Comparison of ENCODE assay signal across 24 cellular contexts in genomic region chr12:46320731-46321130, GRCh38. TPM values are rescaled to one million over a fixed set of nuclear protein-coding genes. Genes with fewer than 3 reads are reported as not detected.
DNase-seq lines count a peak whose midpoint lies in the region; ATAC-seq, FAIRE-seq and TF ChIP-seq lines count a peak whose summit lies in the region.
"Had no signal": no experiment of that assay in that cellular context is flagged by ENCODE, and none has a peak within 500 bp of the region (broad histone marks: within the 10 kb centered on the region; RNA-seq: fewer than 3 reads in every experiment).

No MANE protein-coding gene starts in this region.

- H2AFZ ChIP-seq in H1 (ENCODE audit: low read length), result 0 out of 2 replicates have a peak overlapping the region, but pooled peaks have one; percentile 14
- H2AFZ ChIP-seq in MM.1S (ENCODE audit: low read length), result no peak overlapping the region

- 0 out of 2 replicates have a peak overlapping the region, but pooled peaks have one; percentile 73 for H2BK12ac ChIP-seq in H1 (ENCODE audit: low read depth, low read length)

- H3K36me3 ChIP-seq in HUES48 (ENCODE audit: control insufficient read depth, insufficient read depth, low read length) (no peaks in the 10 kb centered on the region), H1 (ENCODE audit: control insufficient read depth in 2 of 4, insufficient read depth in 4 of 4, low read length in 3 of 4) (peaks cover 0 to 10% (median 0%) of the 10 kb centered on the region in 4 experiments; a peak in 2 of 8 replicates), iPS-20b (ENCODE audit: insufficient read depth, low read depth, low read length) (no peaks in the 10 kb centered on the region), MM.1S (replicated peaks; ENCODE audit: insufficient read depth, low read length) (no peaks in the 10 kb centered on the region)
- H3K36me3 ChIP-seq: BE2C, HAP-1 had no signal

- no peak for DNase-seq in H1 (ENCODE audit: low read depth in 1 of 2, low spot score in 2 of 2)
- no peak for DNase-seq in activated CD4-positive, alpha-beta T cell treated with anti-CD3 and anti-CD28 coated beads, Interleukin-2, amount 50 U/mL, for 4 hours
- no peak for DNase-seq in MM.1S
- no peak for DNase-seq in posterior cingulate gyrus
- DNase-seq: ACHN; BE2C; C1 segment of cervical spinal cord; CD4-positive, CD25-positive, alpha-beta regulatory T cell; CD8-positive, alpha-beta memory T cell; COR-L47; DMS 273 treated with DMSO at 0.1 percent for 48 hours; DMS53; DND-41; GOT3; KBM-7 had no signal

- TF ChIP-seq EP300 in H1 (IDR thresholded peaks at IDR 0.05; ENCODE audit: borderline replicate concordance in 1 of 2, low read depth in 2 of 2, low read length in 2 of 2), result no peak

- H3K27ac ChIP-seq in HUES48 (ENCODE audit: low read depth, low read length) (peak overlapping the region; percentile 95), H1 (ENCODE audit: low read depth, low read length) (no peak overlapping the region), iPS-20b (ENCODE audit: low read length) (peak overlapping the region; percentile 2), MM.1S (ENCODE audit: low read length) (no peak overlapping the region)

- H3K4ac ChIP-seq in H1 (replicated peaks; ENCODE audit: insufficient read length, low read depth, low read length), result peak overlapping the region; percentile 6

- no peak for TF ChIP-seq RAD21 in H1 (IDR thresholded peaks at IDR 0.05 in 1 of 2, conservative IDR thresholded peaks at IDR 0.05 in 1 of 2; ENCODE audit: low read depth in 2 of 2, low read length in 2 of 2)

- no peak overlapping the region for H4K8ac ChIP-seq in H1 (ENCODE audit: extremely low read depth, insufficient read depth, low read length)

- no peak for ATAC-seq in HG03565 (IDR thresholded peaks at IDR 0.05; ENCODE audit: unreplicated experiment)
- ATAC-seq: HepG2 had no signal

- peaks cover 28% of the 10 kb centered on the region for H3K4me1 ChIP-seq in HUES48 (ENCODE audit: control insufficient read depth, insufficient read depth, low read length)
- H3K4me1 ChIP-seq in H1 (replicated peaks in 1 of 4; ENCODE audit: control insufficient read depth in 3 of 4, insufficient read depth in 4 of 4, low read length in 3 of 4), result peaks cover 2 to 11% (median 3%) of the 10 kb centered on the region in 4 experiments; a peak in 6 of 7 replicates
- peaks cover 17% of the 10 kb centered on the region; the same call in 1 of the 2 replicates for H3K4me1 ChIP-seq in iPS-20b (ENCODE audit: insufficient read depth, low read length)
- no peaks in the 10 kb centered on the region for H3K4me1 ChIP-seq in MM.1S (ENCODE audit: low read length)
- H3K4me1 ChIP-seq: BE2C had no signal

- peak overlapping the region; percentile 6; the same call in 1 of the 2 replicates for H3K18ac ChIP-seq in H1 (ENCODE audit: extremely low read depth, low read length)

- peak overlapping the region; percentile 32 for H4K91ac ChIP-seq in H1 (replicated peaks; ENCODE audit: insufficient read length, low read length)

- H2AK5ac ChIP-seq in H1 (ENCODE audit: low read depth, low read length), result 0 out of 2 replicates have a peak overlapping the region, but pooled peaks have one; percentile 85

- FAIRE-seq in H1 (lab: Jason Lieb, UNC), result no peak
- FAIRE-seq: A204.1, G401.6, GM12891, GM19239, HepG2 had no signal

- no peak overlapping the region for H3K9ac ChIP-seq in HUES48 (ENCODE audit: low read depth, low read length)
- H3K9ac ChIP-seq in H1 (replicated peaks in 1 of 4; ENCODE audit: extremely low read depth in 1 of 4, low read depth in 3 of 4, low read length in 3 of 4), result no peak overlapping the region
- H3K9ac ChIP-seq in iPS-20b (ENCODE audit: low read depth, low read length), result no peak overlapping the region
- no peak overlapping the region for H3K9ac ChIP-seq in MM.1S (ENCODE audit: low read length)

- H3K27me3 ChIP-seq in HUES48 (ENCODE audit: control insufficient read depth, insufficient read depth, low read length) (no peaks in the 10 kb centered on the region), H1 (replicated peaks in 1 of 4; ENCODE audit: control insufficient read depth in 3 of 4, extremely low read depth in 1 of 4, insufficient read depth in 3 of 4, low read length in 3 of 4) (no peaks in the 10 kb centered on the region), iPS-20b (ENCODE audit: insufficient read depth, low read length) (no peaks in the 10 kb centered on the region), MM.1S (replicated peaks; ENCODE audit: insufficient read depth, low read length) (no peaks in the 10 kb centered on the region)

- intact Hi-C loops in posterior cingulate gyrus (cut with DNase I), result no loop called here

- H3K14ac ChIP-seq in H1 (ENCODE audit: insufficient read length), result no peak overlapping the region

- H2BK5ac ChIP-seq in H1 (ENCODE audit: low read depth, low read length), result peak overlapping the region; percentile 18; the same call in 1 of the 2 replicates

- H2BK120ac ChIP-seq in H1 (replicated peaks; ENCODE audit: low read depth, low read length), result peak overlapping the region; percentile 16

- H4K20me1 ChIP-seq in H1 (replicated peaks in 1 of 2; ENCODE audit: control insufficient read depth in 1 of 2, insufficient read depth in 2 of 2, low read length in 2 of 2) (no peaks in the 10 kb centered on the region), MM.1S (ENCODE audit: insufficient read depth, low read length) (no peaks in the 10 kb centered on the region)

- 26% methylated on average over 1 of the region's 1 CpG; no CpG with 5 or more reads in 1 of the 2 experiments for WGBS in H1 (ENCODE audit: extremely low coverage in 1 of 2, insufficient coverage in 1 of 2, insufficient read length in 1 of 2, insufficient replicate concordance in 2 of 2, low coverage in 1 of 2, low lambda C conversion rate in 2 of 2, missing lambda C conversion rate in 1 of 2), 2 experiments

- H3K9me3 ChIP-seq in HUES48 (ENCODE audit: control insufficient read depth, insufficient read depth, low read length), result peaks cover 21% of the 10 kb centered on the region
- peaks cover 25% of the 10 kb centered on the region in 2 experiments for H3K9me3 ChIP-seq in H1 (ENCODE audit: insufficient read depth in 2 of 2, low read depth in 1 of 2, low read length in 1 of 2)
- H3K9me3 ChIP-seq in iPS-20b (ENCODE audit: insufficient read depth, low read depth, low read length), result peaks cover 28% of the 10 kb centered on the region; the same call in 1 of the 2 replicates
- no peaks in the 10 kb centered on the region for H3K9me3 ChIP-seq in MM.1S (replicated peaks; ENCODE audit: insufficient read depth, low read length)
- H3K9me3 ChIP-seq: BE2C, HAP-1 had no signal

- H3K23me2 ChIP-seq in H1 (ENCODE audit: low read depth, low read length), result no peaks in the 10 kb centered on the region

- no peaks in the 10 kb centered on the region for H3F3A ChIP-seq in MM.1S (ENCODE audit: insufficient read depth, low read length)

- no peaks in the 10 kb centered on the region for H3K79me1 ChIP-seq in H1 (ENCODE audit: low read depth, low read length)

- H3K79me2 ChIP-seq in H1 (ENCODE audit: control insufficient read depth in 1 of 2, insufficient read depth in 2 of 2, low read length in 2 of 2) (no peaks in the 10 kb centered on the region), MM.1S (ENCODE audit: low read length) (no peaks in the 10 kb centered on the region)

- CTCF ChIA-PET in H1 (lab: Charles Lee; ENCODE audit: partially characterized antibody), result no interaction called here

- no peak overlapping the region for H3K56ac ChIP-seq in H1 (replicated peaks; ENCODE audit: insufficient read length, low read depth, low read length)

- no peak overlapping the region for H3K23ac ChIP-seq in H1 (ENCODE audit: insufficient read length)

- TF ChIP-seq POLR2A in H1 (IDR thresholded peaks at IDR 0.05; ENCODE audit: control extremely low read depth in 1 of 2, low read depth in 2 of 2, low read length in 2 of 2), result no peak

- H2BK15ac ChIP-seq in H1 (ENCODE audit: low read length), result no peak overlapping the region

- TF ChIP-seq CTCF in H1 (IDR thresholded peaks at IDR 0.05; ENCODE audit: control extremely low read depth in 1 of 3, insufficient read depth in 1 of 3, low read depth in 1 of 3, low read length in 3 of 3) (no peak), MM.1S (IDR thresholded peaks at IDR 0.05; ENCODE audit: low read length) (no peak)

- H3K4me3 ChIP-seq in HUES48 (ENCODE audit: low read depth, low read length) (no peak overlapping the region), H1 (ENCODE audit: extremely low read depth in 1 of 4, insufficient read depth in 2 of 4, low read depth in 3 of 4, low read length in 4 of 4) (no peak overlapping the region), iPS-20b (ENCODE audit: low read length) (no peak overlapping the region), MM.1S (ENCODE audit: low read length) (no peak overlapping the region)
- H3K4me3 ChIP-seq: HAP-1 had no signal

- peak overlapping the region; percentile 90 for H4K5ac ChIP-seq in H1 (ENCODE audit: insufficient read length, low read depth, low read length)

- POLR2A ChIA-PET in H1 (lab: Charles Lee; ENCODE audit: partially characterized antibody), result no interaction called here

- no peak overlapping the region for H3K4me2 ChIP-seq in H1 (ENCODE audit: insufficient read depth in 1 of 2, low read depth in 2 of 2, low read length in 2 of 2)
- H3K4me2 ChIP-seq in MM.1S (ENCODE audit: low read depth, low read length), result no peak overlapping the region

- H2BK20ac ChIP-seq in H1 (ENCODE audit: low read length), result peak overlapping the region; percentile 92

- H3K9me2 ChIP-seq in MM.1S (replicated peaks; ENCODE audit: insufficient read depth, low read length), result no peaks in the 10 kb centered on the region

TF ChIP-seq in H1, 55 proteins besides CTCF, POLR2A, EP300 and RAD21 (continues in another document):
- TF ChIP-seq CBX5 (IDR thresholded peaks at IDR 0.05; ENCODE audit: low read depth, low read length), result no peak

RNA-seq across cellular contexts. Expression of gene SLC38A2, which starts 51.8 kb away (rescaled TPM):
- 620 and 684 TPM in 2 replicates for total RNA-seq in H1 (2021; fragmentation: NEBNext Ultra II Directional; extraction: Animal tissue kit (Norgen Biotek cat#: 25700))
- 163 and 245 TPM in 2 replicates for polyA plus RNA-seq in H1 (2011; rRNA removed)
- polyA plus RNA-seq in H1 (2011; cell fraction: cytosol; rRNA removed), result 172 TPM
- polyA plus RNA-seq in H1 (2011; cell fraction: nucleus; rRNA removed), result 187 TPM
- 133 to 299 TPM (median 236 TPM) in 4 replicates for polyA plus RNA-seq in H1 (2012, experiment 1 of 2)
- polyA plus RNA-seq in H1 (2012, experiment 2 of 2), result 17.4 TPM
- 830 TPM for polyA plus RNA-seq in H1 (2013, experiment 1 of 2)
- polyA plus RNA-seq in H1 (2013, experiment 2 of 2), result 877 TPM
- 313 and 345 TPM in 2 replicates for polyA minus RNA-seq in H1 (2011; rRNA and poly(A)+ RNA removed)
- 195 TPM for polyA minus RNA-seq in H1 (2011; cell fraction: cytosol; rRNA and poly(A)+ RNA removed)
- 474 TPM for polyA minus RNA-seq in H1 (2011; cell fraction: nucleus; rRNA and poly(A)+ RNA removed)

RNA-seq across cellular contexts. Expression of gene SLC38A1, which starts 51.9 kb away (rescaled TPM):
- 242 and 253 TPM in 2 replicates for total RNA-seq in H1 (2021; fragmentation: NEBNext Ultra II Directional; extraction: Animal tissue kit (Norgen Biotek cat#: 25700))
- polyA plus RNA-seq in H1 (2011; rRNA removed), result 65.6 and 83.4 TPM in 2 replicates
- 78.0 TPM for polyA plus RNA-seq in H1 (2011; cell fraction: cytosol; rRNA removed)
- polyA plus RNA-seq in H1 (2011; cell fraction: nucleus; rRNA removed), result 109 TPM
- 72.0 to 136 TPM (median 103 TPM) in 4 replicates for polyA plus RNA-seq in H1 (2012, experiment 1 of 2)
- polyA plus RNA-seq in H1 (2012, experiment 2 of 2), result 7.5 TPM
- 195 TPM for polyA plus RNA-seq in H1 (2013, experiment 1 of 2)
- 193 TPM for polyA plus RNA-seq in H1 (2013, experiment 2 of 2)
- 311 and 415 TPM in 2 replicates for polyA minus RNA-seq in H1 (2011; rRNA and poly(A)+ RNA removed)
- polyA minus RNA-seq in H1 (2011; cell fraction: cytosol; rRNA and poly(A)+ RNA removed), result 153 TPM
- polyA minus RNA-seq in H1 (2011; cell fraction: nucleus; rRNA and poly(A)+ RNA removed), result 416 TPM

Comparison
In these comparisons a context has a peak if more than half of its experiments do, and no peak if none do; other contexts are left out.
1. H3K27ac ChIP-seq: peak in HUES48 (single experiment) and iPS-20b (single experiment); none in H1 (single experiment) and MM.1S (single experiment).